12 cellular contexts compared by ENCODE assay signal in genomic region chr11:118206612-118207031, GRCh38. TPM values are rescaled to one million over a fixed set of nuclear protein-coding genes. Genes with fewer than 3 reads are reported as not detected.
DNase-seq lines count a peak whose midpoint lies in the region; ATAC-seq and TF ChIP-seq lines count a peak whose summit lies in the region.
"Had no signal": no experiment of that assay in that cellular context is flagged by ENCODE, and none has a peak within 500 bp of the region (broad histone marks: within the 10 kb centered on the region; RNA-seq: fewer than 3 reads in every experiment).

No MANE protein-coding gene starts in this region.

- CTCF ChIA-PET in CD4-positive, alpha-beta memory T cell (lab: Charles Lee; ENCODE audit: partially characterized antibody) = interaction anchor here (1.2 to 1.5 kb wide), 2 partner anchors 10 to 89 kb away, joined by 3 to 4 read pairs; no protein-coding TSS in a partner anchor

- H3K36me3 ChIP-seq in CD4-positive, alpha-beta memory T cell (ENCODE audit: insufficient read depth, low read length) = peaks cover 17% of the 10 kb centered on the region
- H3K36me3 ChIP-seq in mucosa of descending colon (ENCODE audit: low read depth) = no peaks in the 10 kb centered on the region

- H3K27me3 ChIP-seq in CD4-positive, alpha-beta memory T cell (ENCODE audit: insufficient read depth, low read length) = no peaks in the 10 kb centered on the region

- POLR2A ChIA-PET in CD4-positive, alpha-beta memory T cell (lab: Charles Lee; ENCODE audit: partially characterized antibody) = interaction anchor here (0.9 to 5.6 kb wide), 7 partner anchors 8 to 99 kb away, joined by 3 to 83 read pairs (median 10); partner anchors contain the start of genes JAML and MPZL3

- no peaks in the 10 kb centered on the region for H3K9me3 Mint-ChIP-seq in CD4-positive, alpha-beta memory T cell
- H3K9me3 Mint-ChIP-seq in activated T-helper 2 cell treated with anti-CD3 and anti-CD28 coated beads, Interferon-gamma antibody, Interleukin-2, Interleukin-4, amounts not matched to agents 10 μg/mL and 5 μg/mL and 100 μg/mL, durations not matched to agents 14 hours and 24 hours and 36 hours = no peaks in the 10 kb centered on the region
- H3K9me3 Mint-ChIP-seq: immature natural killer cell had no signal

- peaks cover 6 to 31% (median 22%) of the 10 kb centered on the region in 4 donors for H3K4me1 Mint-ChIP-seq in CD4-positive, alpha-beta memory T cell
- peaks cover 54% of the 10 kb centered on the region for H3K4me1 Mint-ChIP-seq in activated T-helper 2 cell treated with anti-CD3 and anti-CD28 coated beads, Interferon-gamma antibody, Interleukin-2, Interleukin-4, amounts not matched to agents 10 μg/mL and 5 μg/mL and 100 μg/mL, durations not matched to agents 14 hours and 24 hours and 36 hours (ENCODE audit: low read depth)

- ATAC-seq in mucosa of descending colon (peak; percentile 15), GM18520 (IDR thresholded peaks at IDR 0.05; ENCODE audit: unreplicated experiment) (no peak)
- ATAC-seq: esophagus mucosa had no signal

- peaks cover 55% of the 10 kb centered on the region for H3K4me1 ChIP-seq in CD4-positive, alpha-beta memory T cell (ENCODE audit: insufficient read depth, low read length)
- H3K4me1 ChIP-seq in mucosa of descending colon (ENCODE audit: low read depth) = peaks cover 27% of the 10 kb centered on the region

- no peaks in the 10 kb centered on the region for H3K27me3 Mint-ChIP-seq in CD4-positive, alpha-beta memory T cell
- no peaks in the 10 kb centered on the region for H3K27me3 Mint-ChIP-seq in activated T-helper 2 cell treated with anti-CD3 and anti-CD28 coated beads, Interferon-gamma antibody, Interleukin-2, Interleukin-4, amounts not matched to agents 10 μg/mL and 5 μg/mL and 100 μg/mL, durations not matched to agents 14 hours and 24 hours and 36 hours (ENCODE audit: low read depth)

- peaks cover 36 to 54% of the 10 kb centered on the region in 2 donors for H3K36me3 Mint-ChIP-seq in CD4-positive, alpha-beta memory T cell
- peaks cover 64% of the 10 kb centered on the region for H3K36me3 Mint-ChIP-seq in activated T-helper 2 cell treated with anti-CD3 and anti-CD28 coated beads, Interferon-gamma antibody, Interleukin-2, Interleukin-4, amounts not matched to agents 10 μg/mL and 5 μg/mL and 100 μg/mL, durations not matched to agents 14 hours and 24 hours and 36 hours (ENCODE audit: low read depth)

- intact Hi-C loops in CD4-positive, alpha-beta memory T cell (cut with micrococcal nuclease) = loop anchor here (1.0 kb wide), 1 partner anchor 11 kb away; no protein-coding TSS in a partner anchor
- intact Hi-C loops in activated T-helper 2 cell treated with anti-CD3 and anti-CD28 coated beads, Interferon-gamma antibody, Interleukin-2, Interleukin-4, amounts not matched to agents 10 μg/mL and 5 μg/mL and 100 μg/mL, durations not matched to agents 14 hours and 24 hours and 36 hours (cut with micrococcal nuclease) = loop anchor here (1.0 kb wide), 2 partner anchors 11 to 35 kb away; no protein-coding TSS in a partner anchor
- intact Hi-C loops in mucosa of descending colon (cut with DNase I, micrococcal nuclease) = loop anchor here in 1 of 2 donors (10.0 kb wide), 1 partner anchor 78 kb away; no protein-coding TSS in a partner anchor

- H3K9me3 ChIP-seq in CD4-positive, alpha-beta memory T cell (ENCODE audit: control insufficient read depth in 1 of 2, low read length in 2 of 2) = no peaks in the 10 kb centered on the region
- no peaks in the 10 kb centered on the region for H3K9me3 ChIP-seq in mucosa of descending colon

- peak overlapping the region in 6 of 7 donors; percentile 83 to 97 (median 91) for H3K27ac Mint-ChIP-seq in CD4-positive, alpha-beta memory T cell
- no peak overlapping the region for H3K27ac Mint-ChIP-seq in activated T-helper 2 cell treated with anti-CD3 and anti-CD28 coated beads, Interferon-gamma antibody, Interleukin-2, Interleukin-4, amounts not matched to agents 10 μg/mL and 5 μg/mL and 100 μg/mL, durations not matched to agents 14 hours and 24 hours and 36 hours

- no peak for TF ChIP-seq CTCF in mucosa of descending colon (IDR thresholded peaks at IDR 0.05)

- peak overlapping the region; percentile 56 to 93 (median 80) for H3K4me3 Mint-ChIP-seq in CD4-positive, alpha-beta memory T cell
- H3K4me3 Mint-ChIP-seq in activated T-helper 2 cell treated with anti-CD3 and anti-CD28 coated beads, Interferon-gamma antibody, Interleukin-2, Interleukin-4, amounts not matched to agents 10 μg/mL and 5 μg/mL and 100 μg/mL, durations not matched to agents 14 hours and 24 hours and 36 hours (ENCODE audit: low read depth) = peak overlapping the region; percentile 32

- peak overlapping the region; percentile 48 for H3K27ac ChIP-seq in CD4-positive, alpha-beta memory T cell (ENCODE audit: low read depth, low read length)

- DNase-seq in CD4-positive, alpha-beta memory T cell = no peak
- peak; percentile 18 to 28 for DNase-seq in Kasumi-1 (lab: John Stamatoyannopoulos, UW)
- no peak for DNase-seq in activated T-helper 2 cell treated with anti-CD3 and anti-CD28 coated beads, Interferon-gamma antibody, Interleukin-2, Interleukin-4, amounts not matched to agents 10 μg/mL and 5 μg/mL and 100 μg/mL, durations not matched to agents 14 hours and 24 hours and 36 hours (ENCODE audit: low spot score)
- DNase-seq in mucosa of descending colon = no peak
- DNase-seq in NCI-H774 (lab: John Stamatoyannopoulos, UW) = no peak
- no peak for DNase-seq in 8988T
- DNase-seq in NCI-H1417 treated with DMSO at 0.1 percent for 48 hours (lab: John Stamatoyannopoulos, UW) = no peak
- DNase-seq: immature natural killer cell, trophoblast cell had no signal

- H3K4me3 ChIP-seq in CD4-positive, alpha-beta memory T cell (ENCODE audit: low read length in 2 of 2) = peak overlapping the region in 1 of 2 donors; percentile 11
- H3K4me3 ChIP-seq in mucosa of descending colon = no peak overlapping the region

RNA-seq across cellular contexts. Expression of gene JAML, which starts 18.2 kb away (rescaled TPM):
- total RNA-seq in CD4-positive, alpha-beta memory T cell = 100 to 1,000 TPM; 115 to 116 TPM
- 100 to 1,000 TPM; 169 to 194 TPM for polyA plus RNA-seq in CD4-positive, alpha-beta memory T cell
- 377 and 389 TPM in 2 replicates for total RNA-seq in activated T-helper 2 cell treated with anti-CD3 and anti-CD28 coated beads, Interferon-gamma antibody, Interleukin-2, Interleukin-4, amounts not matched to agents 10 μg/mL and 5 μg/mL and 100 μg/mL, durations not matched to agents 14 hours and 24 hours and 36 hours
- total RNA-seq in mucosa of descending colon = 10 to 100 TPM in 1 of 3 donors, 1 to 10 TPM in 2; 7.5 to 15.0 (median 7.7) TPM
- total RNA-seq: Daoy had no signal

RNA-seq across cellular contexts. Expression of gene SCN2B, which starts 30.2 kb away (rescaled TPM):
- not detected for total RNA-seq in CD4-positive, alpha-beta memory T cell
- not detected for polyA plus RNA-seq in CD4-positive, alpha-beta memory T cell
- 0.02 TPM in 1 of 2 replicates, not detected in the other for total RNA-seq in activated T-helper 2 cell treated with anti-CD3 and anti-CD28 coated beads, Interferon-gamma antibody, Interleukin-2, Interleukin-4, amounts not matched to agents 10 μg/mL and 5 μg/mL and 100 μg/mL, durations not matched to agents 14 hours and 24 hours and 36 hours
- 1 to 10 TPM in 1 of 3 donors, under 1 TPM in 2; 0.23 to 3.7 (median 0.34) TPM for total RNA-seq in mucosa of descending colon
- total RNA-seq: Daoy had no signal
- polyA plus RNA-seq: immature natural killer cell had no signal

RNA-seq across cellular contexts. Expression of gene MPZL3, which starts 45.5 kb away (rescaled TPM):
- total RNA-seq in CD4-positive, alpha-beta memory T cell = 10 to 100 TPM; 29.9 to 32.0 TPM
- 10 to 100 TPM; 12.3 to 12.6 TPM for polyA plus RNA-seq in CD4-positive, alpha-beta memory T cell
- total RNA-seq in activated T-helper 2 cell treated with anti-CD3 and anti-CD28 coated beads, Interferon-gamma antibody, Interleukin-2, Interleukin-4, amounts not matched to agents 10 μg/mL and 5 μg/mL and 100 μg/mL, durations not matched to agents 14 hours and 24 hours and 36 hours = 49.5 and 49.7 TPM in 2 replicates
- 10 to 100 TPM in 1 of 3 donors, 1 to 10 TPM in 2; 4.9 to 19.6 (median 9.0) TPM for total RNA-seq in mucosa of descending colon

RNA-seq across cellular contexts. Expression of gene SCN4B, which starts 54.0 kb away (rescaled TPM):
- total RNA-seq in CD4-positive, alpha-beta memory T cell = not detected
- polyA plus RNA-seq in CD4-positive, alpha-beta memory T cell = not detected
- 0.30 and 0.32 TPM in 2 replicates for total RNA-seq in activated T-helper 2 cell treated with anti-CD3 and anti-CD28 coated beads, Interferon-gamma antibody, Interleukin-2, Interleukin-4, amounts not matched to agents 10 μg/mL and 5 μg/mL and 100 μg/mL, durations not matched to agents 14 hours and 24 hours and 36 hours
- total RNA-seq in mucosa of descending colon = 1 to 10 TPM; 1.0 to 2.6 (median 1.2) TPM
- polyA plus RNA-seq: immature natural killer cell had no signal

RNA-seq across cellular contexts. Expression of gene MPZL2, which starts 57.5 kb away (rescaled TPM):
- 1 to 10 TPM; 2.9 to 3.7 TPM for total RNA-seq in CD4-positive, alpha-beta memory T cell
- polyA plus RNA-seq in CD4-positive, alpha-beta memory T cell = 1 to 10 TPM in 1 of 2 donors, under 1 TPM in 1; 0.64 to 4.2 TPM
- 13.9 and 14.6 TPM in 2 replicates for total RNA-seq in activated T-helper 2 cell treated with anti-CD3 and anti-CD28 coated beads, Interferon-gamma antibody, Interleukin-2, Interleukin-4, amounts not matched to agents 10 μg/mL and 5 μg/mL and 100 μg/mL, durations not matched to agents 14 hours and 24 hours and 36 hours
- total RNA-seq in mucosa of descending colon = 10 to 100 TPM; 34.4 to 83.1 (median 72.4) TPM

Comparison
In these comparisons a context has a peak if more than half of its experiments do, and no peak if none do; other contexts are left out.
1. DNase-seq: peak in Kasumi-1 (2 of 2); none in CD4-positive, alpha-beta memory T cell (0 of 5), activated T-helper 2 cell treated with anti-CD3 and anti-CD28 coated beads, Interferon-gamma antibody, Interleukin-2, Interleukin-4, amounts not matched to agents 10 μg/mL and 5 μg/mL and 100 μg/mL, durations not matched to agents 14 hours and 24 hours and 36 hours (single experiment), mucosa of descending colon (0 of 3), NCI-H774 (single experiment), 8988T (single experiment) and NCI-H1417 treated with DMSO at 0.1 percent for 48 hours (single experiment).
2. RNA of gene JAML, which starts 18.2 kb away (total RNA-seq): 377 to 389 TPM in activated T-helper 2 cell treated with anti-CD3 and anti-CD28 coated beads, Interferon-gamma antibody, Interleukin-2, Interleukin-4, amounts not matched to agents 10 μg/mL and 5 μg/mL and 100 μg/mL, durations not matched to agents 14 hours and 24 hours and 36 hours and 115 to 116 TPM in CD4-positive, alpha-beta memory T cell; 7.5 to 15.0 TPM in mucosa of descending colon; every median in the first group is over 4 times any median in the second.